Comparison of ENCODE assay signal across 25 cellular contexts in the genomic region with DNA sequence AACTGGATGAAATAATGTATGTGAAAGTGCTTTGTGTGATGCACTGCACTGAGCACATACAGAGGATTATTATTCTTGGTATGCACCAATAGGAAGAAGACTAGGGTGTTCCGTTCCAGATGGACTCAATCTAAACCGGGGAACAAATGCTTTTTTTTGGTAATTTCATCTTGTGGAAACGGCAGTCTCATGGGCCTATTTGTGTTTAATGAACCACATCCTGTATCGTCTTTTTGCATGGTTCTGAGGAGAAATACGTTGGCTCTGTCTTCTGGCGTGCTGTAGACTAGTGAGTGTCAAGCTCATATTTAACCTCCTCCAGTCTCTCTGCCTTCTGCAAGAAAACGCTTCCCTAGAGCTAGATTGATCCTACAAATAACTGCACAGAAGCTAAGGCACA. TPM values are rescaled to one million over a fixed set of nuclear protein-coding genes. Genes with fewer than 3 reads are reported as not detected.
DNase-seq lines count a peak whose midpoint lies in the region; ATAC-seq lines count a peak whose summit lies in the region.
"Had no signal": no experiment of that assay in that cellular context is flagged by ENCODE, and none has a peak within 500 bp of the region (broad histone marks: within the 10 kb centered on the region; RNA-seq: fewer than 3 reads in every experiment).

No MANE protein-coding gene starts in this region.

- CTCF ChIA-PET in activated naive CD4-positive, alpha-beta T cell treated with anti-CD3 and anti-CD28 coated beads for 36 hours (lab: Charles Lee), result no interaction called here

- no peaks in the 10 kb centered on the region for H3K9me3 ChIP-seq in trophoblast cell (ENCODE audit: insufficient read depth, low read depth, low read length)
- H3K9me3 ChIP-seq: psoas muscle, SK-N-SH, testis had no signal

- DNase-seq in AG20443 (ENCODE audit: low spot score) (peak; percentile 44), G401 (ENCODE audit: low spot score) (peak; percentile 41), cerebellar cortex (ENCODE audit: low spot score) (peak; percentile 33), sciatic nerve (ENCODE audit: low spot score) (no peak), trophoblast cell (no peak)
- no peak for DNase-seq in activated naive CD4-positive, alpha-beta T cell treated with anti-CD3 and anti-CD28 coated beads for 36 hours
- DNase-seq: activated CD4-positive, alpha-beta T cell treated with anti-CD3 and anti-CD28 coated beads, Interleukin-2, amount 50 U/mL, for 4 hours; activated gamma-delta T cell treated with Interleukin-2 at 50 U/mL for 16 hours; activated T-cell treated with anti-CD3 and anti-CD28 coated beads, Interleukin-2, amount 50 U/mL, for 48 hours; Calu3; DMS79; effector memory CD8-positive, alpha-beta T cell; GOT3; KBM-7; kidney glomerular epithelial cell; naive thymus-derived CD8-positive, alpha-beta T cell; NCI-H1092 treated with DMSO at 0.1 percent for 48 hours; NCI-H1930; NCI-H526; psoas muscle; SK-N-SH; stimulated activated naive CD4-positive, alpha-beta T cell; testis had no signal

- no peak overlapping the region for H3K14ac ChIP-seq in trophoblast cell (ENCODE audit: low read length)

- peak; percentile 89 for ATAC-seq in sciatic nerve
- no peak for ATAC-seq in HG03432 (IDR thresholded peaks at IDR 0.05; ENCODE audit: unreplicated experiment)
- ATAC-seq: effector memory CD8-positive, alpha-beta T cell; naive thymus-derived CD8-positive, alpha-beta T cell; psoas muscle had no signal

- no peak overlapping the region for H3K27ac Mint-ChIP-seq in activated naive CD4-positive, alpha-beta T cell treated with anti-CD3 and anti-CD28 coated beads for 36 hours
- H3K27ac Mint-ChIP-seq: effector memory CD8-positive, alpha-beta T cell; naive thymus-derived CD8-positive, alpha-beta T cell had no signal

- intact Hi-C loops in sciatic nerve (cut with DNase I), result no loop called here
- intact Hi-C loops in activated naive CD4-positive, alpha-beta T cell treated with anti-CD3 and anti-CD28 coated beads for 36 hours (cut with micrococcal nuclease), result no loop called here

- H3K4ac ChIP-seq in trophoblast cell (ENCODE audit: low read depth, low read length), result no peak overlapping the region

- H2AFZ ChIP-seq in trophoblast cell (ENCODE audit: insufficient read depth, low read length, poor library complexity), result no peak overlapping the region

- H3K23ac ChIP-seq in trophoblast cell (ENCODE audit: low read length), result no peak overlapping the region

- peaks cover 2 to 5% of the 10 kb centered on the region in 2 experiments for H3K4me1 ChIP-seq in trophoblast cell (ENCODE audit: control insufficient read depth in 1 of 2, insufficient read depth in 2 of 2, low read length in 2 of 2)
- H3K4me1 ChIP-seq: psoas muscle, testis had no signal

- no peak overlapping the region for H4K12ac ChIP-seq in trophoblast cell (ENCODE audit: low read depth, low read length)

- H2BK120ac ChIP-seq in trophoblast cell (ENCODE audit: insufficient read depth, low read length, poor library complexity), result no peak overlapping the region

- H3K27ac ChIP-seq in trophoblast cell (ENCODE audit: low read depth, low read length), result no peak overlapping the region
- H3K27ac ChIP-seq: psoas muscle, testis had no signal

- H2BK12ac ChIP-seq in trophoblast cell (ENCODE audit: low read length), result no peak overlapping the region

- in situ Hi-C loops in G401 (cut with HindIII; ENCODE audit: low sequenced_read_pairs), result no loop called here

- no peaks in the 10 kb centered on the region for H3K27me3 ChIP-seq in trophoblast cell (ENCODE audit: insufficient read depth, low read length)
- H3K27me3 ChIP-seq: testis had no signal

- no peak overlapping the region for H3K4me2 ChIP-seq in trophoblast cell (ENCODE audit: low read length)
- H3K4me2 ChIP-seq: SK-N-SH had no signal

- H4K91ac ChIP-seq in trophoblast cell (ENCODE audit: low read depth, low read length), result no peak overlapping the region

- no peak overlapping the region for H4K8ac ChIP-seq in trophoblast cell (ENCODE audit: low read depth, low read length)

- no peak overlapping the region for H2BK5ac ChIP-seq in trophoblast cell (ENCODE audit: low read depth, low read length, poor library complexity)

- H3K79me2 ChIP-seq in trophoblast cell (ENCODE audit: control insufficient read depth, insufficient read depth, low read length, poor library complexity), result no peaks in the 10 kb centered on the region

- H3K4me3 ChIP-seq in trophoblast cell (ENCODE audit: low read depth, low read length), result no peak overlapping the region
- H3K4me3 ChIP-seq: lung, psoas muscle, testis had no signal

- no CpG with 5 or more reads among the region's 7 CpGs for WGBS in trophoblast cell (ENCODE audit: extremely low coverage, insufficient coverage, insufficient read length)

- H3K79me1 ChIP-seq in trophoblast cell (ENCODE audit: low read length), result no peaks in the 10 kb centered on the region

- H2AK5ac ChIP-seq in trophoblast cell (ENCODE audit: low read length), result no peak overlapping the region

- no peak overlapping the region for H3K9ac ChIP-seq in trophoblast cell (ENCODE audit: low read length)
- H3K9ac ChIP-seq: SK-N-SH had no signal

- no peak overlapping the region for H3K4me3 Mint-ChIP-seq in activated naive CD4-positive, alpha-beta T cell treated with anti-CD3 and anti-CD28 coated beads for 36 hours
- H3K4me3 Mint-ChIP-seq: effector memory CD8-positive, alpha-beta T cell; naive thymus-derived CD8-positive, alpha-beta T cell had no signal

- no peak overlapping the region for H3K18ac ChIP-seq in trophoblast cell (ENCODE audit: low read length)

- peaks cover 5% of the 10 kb centered on the region for H3K4me1 Mint-ChIP-seq in activated naive CD4-positive, alpha-beta T cell treated with anti-CD3 and anti-CD28 coated beads for 36 hours (ENCODE audit: low read depth)

- no peaks in the 10 kb centered on the region for H3K9me3 Mint-ChIP-seq in activated naive CD4-positive, alpha-beta T cell treated with anti-CD3 and anti-CD28 coated beads for 36 hours
- H3K9me3 Mint-ChIP-seq: effector memory CD8-positive, alpha-beta T cell had no signal

- no peaks in the 10 kb centered on the region for H3K36me3 ChIP-seq in trophoblast cell (ENCODE audit: control insufficient read depth in 1 of 2, insufficient read depth in 2 of 2, low read length in 2 of 2)

- H3K36me3 Mint-ChIP-seq in activated naive CD4-positive, alpha-beta T cell treated with anti-CD3 and anti-CD28 coated beads for 36 hours (ENCODE audit: low read depth), result peaks cover 2% of the 10 kb centered on the region

- peaks cover 9% of the 10 kb centered on the region for H3K27me3 Mint-ChIP-seq in activated naive CD4-positive, alpha-beta T cell treated with anti-CD3 and anti-CD28 coated beads for 36 hours (ENCODE audit: low read depth)

RNA-seq across cellular contexts. Expression of a gene that starts 30.0 kb away (rescaled TPM):
- total RNA-seq in G401 (2014; rRNA removed; shearing (Covaris generic)), result 22.3 and 23.7 TPM in 2 replicates
- 22.6 TPM for total RNA-seq in sciatic nerve
- 8.7 and 9.4 TPM in 2 replicates for polyA plus RNA-seq in trophoblast cell (2013)
- total RNA-seq in activated naive CD4-positive, alpha-beta T cell treated with anti-CD3 and anti-CD28 coated beads for 36 hours, result 10 to 100 TPM in 1 of 2 experiments, 1 to 10 TPM in 1; 8.7 to 11.0 TPM

Comparison
In these comparisons a context has a peak if more than half of its experiments do, and no peak if none do; other contexts are left out.
1. DNase-seq: peak in AG20443 (single experiment), G401 (single experiment) and cerebellar cortex (single experiment); none in sciatic nerve (single experiment), trophoblast cell (0 of 2) and activated naive CD4-positive, alpha-beta T cell treated with anti-CD3 and anti-CD28 coated beads for 36 hours (single experiment).